ENCODE assay signal across 1 cellular context in genomic region chr12:111222520-111222919, GRCh38.
TF ChIP-seq lines count a peak whose summit lies in the region.

No MANE protein-coding gene starts in this region.

TF ChIP-seq in HEK293, 187 proteins besides CTCF, POLR2A, EP300 and RAD21 (continued from another document):
- TF ChIP-seq HOXD13 (CRISPR knock-in tag; IDR thresholded peaks at IDR 0.05; ENCODE audit: borderline replicate concordance) = no peak
- TF ChIP-seq ZNF660 (tag by site-specific recombination; IDR thresholded peaks at IDR 0.05) = no peak
- no peak for TF ChIP-seq ZNF138 (tag by site-specific recombination; IDR thresholded peaks at IDR 0.05; ENCODE audit: borderline replicate concordance)
- no peak for TF ChIP-seq ZNF426 (tag by site-specific recombination; IDR thresholded peaks at IDR 0.05)
- no peak for TF ChIP-seq ZEB2 (tag by site-specific recombination; IDR thresholded peaks at IDR 0.05)
